8 cellular contexts compared by ENCODE assay signal in genomic region chr9:36862206-36863145, GRCh38.
DNase-seq lines count a peak whose midpoint lies in the region; ATAC-seq and TF ChIP-seq lines count a peak whose summit lies in the region.

No MANE protein-coding gene starts in this region.

- H3K4me1 ChIP-seq in BE2C, result no peaks in the 10 kb centered on the region

- H3K36me3 ChIP-seq in BE2C, result no peaks in the 10 kb centered on the region; the same call in none of the 2 replicates

- ATAC-seq in WTC11 (peak; percentile 62), HG03565 (IDR thresholded peaks at IDR 0.05; ENCODE audit: unreplicated experiment) (no peak), HG03045 (IDR thresholded peaks at IDR 0.05; ENCODE audit: unreplicated experiment) (no peak)
- peak in 1 of 2 donors; percentile 19 for ATAC-seq in stimulated activated naive B cell treated with anti-CD40 and anti-IgM and Interleukin-4, amounts not matched to agents 10 μg/mL and 1 μg/mL and 100 μg/mL, for 72 hours (replicated peaks)

- POLR2A ChIA-PET in WTC11 (lab: Charles Lee), result no interaction called here

- H3K4me3 ChIP-seq in BE2C (ENCODE audit: low read depth, low read length) (no peak overlapping the region), HL-60 (replicated peaks; ENCODE audit: insufficient read depth, low read length) (no peak overlapping the region)

- peaks cover 22% of the 10 kb centered on the region for H3K4me1 Mint-ChIP-seq in WTC11
- H3K4me1 Mint-ChIP-seq in stimulated activated naive B cell treated with anti-CD40 and anti-IgM and Interleukin-4, amounts not matched to agents 10 μg/mL and 1 μg/mL and 100 μg/mL, for 72 hours, result peaks cover 52 to 71% of the 10 kb centered on the region in 2 donors

- H3K9me3 ChIP-seq in BE2C, result no peaks in the 10 kb centered on the region

- H3K36me3 Mint-ChIP-seq in WTC11, result no peaks in the 10 kb centered on the region
- H3K36me3 Mint-ChIP-seq in stimulated activated naive B cell treated with anti-CD40 and anti-IgM and Interleukin-4, amounts not matched to agents 10 μg/mL and 1 μg/mL and 100 μg/mL, for 72 hours, result peaks cover 43 to 75% of the 10 kb centered on the region in 2 donors

- H3K27me3 ChIP-seq in BE2C (no peaks in the 10 kb centered on the region), HL-60 (ENCODE audit: insufficient read depth, poor library complexity, severe bottlenecking) (no peaks in the 10 kb centered on the region)

- CTCF ChIA-PET in WTC11 (lab: Charles Lee), result interaction anchor here (0.7 to 6.0 kb wide), 9 partner anchors 9 to 130 kb away, joined by 3 to 46 read pairs (median 4); no protein-coding TSS in a partner anchor

- H3K4me3 Mint-ChIP-seq in WTC11, result no peak overlapping the region
- no peak overlapping the region for H3K4me3 Mint-ChIP-seq in stimulated activated naive B cell treated with anti-CD40 and anti-IgM and Interleukin-4, amounts not matched to agents 10 μg/mL and 1 μg/mL and 100 μg/mL, for 72 hours

- H3K27me3 Mint-ChIP-seq in WTC11 (ENCODE audit: low read depth), result peaks cover 40% of the 10 kb centered on the region
- no peaks in the 10 kb centered on the region for H3K27me3 Mint-ChIP-seq in stimulated activated naive B cell treated with anti-CD40 and anti-IgM and Interleukin-4, amounts not matched to agents 10 μg/mL and 1 μg/mL and 100 μg/mL, for 72 hours

- H3K9me3 Mint-ChIP-seq in WTC11, result no peaks in the 10 kb centered on the region
- no peaks in the 10 kb centered on the region for H3K9me3 Mint-ChIP-seq in stimulated activated naive B cell treated with anti-CD40 and anti-IgM and Interleukin-4, amounts not matched to agents 10 μg/mL and 1 μg/mL and 100 μg/mL, for 72 hours

- no peak overlapping the region for H3K27ac Mint-ChIP-seq in WTC11
- peak overlapping the region; percentile 82 for H3K27ac Mint-ChIP-seq in stimulated activated naive B cell treated with anti-CD40 and anti-IgM and Interleukin-4, amounts not matched to agents 10 μg/mL and 1 μg/mL and 100 μg/mL, for 72 hours

- TF ChIP-seq CTCF in BE2C (IDR thresholded peaks at IDR 0.05; ENCODE audit: low read depth, low read length) (peak; percentile 67), HL-60 (IDR thresholded peaks at IDR 0.05; ENCODE audit: insufficient read depth, low read length) (peak; percentile 55), WTC11 (IDR thresholded peaks at IDR 0.05) (peak; percentile 44)

- H3K27ac ChIP-seq in HL-60 (replicated peaks), result no peak overlapping the region

- peak; percentile 51 for DNase-seq in BE2C
- peak in 1 of 2 experiments; percentile 28 for DNase-seq in HL-60 (ENCODE audit: low read depth in 1 of 2, low spot score in 1 of 2)
- peak; percentile 74 for DNase-seq in WTC11 (ENCODE audit: low spot score)
- DNase-seq in hippocampal formation (lab: John Stamatoyannopoulos, UW), result peak; percentile 22 to 36
- DNase-seq in stimulated activated naive B cell treated with anti-CD40 and anti-IgM and Interleukin-4, amounts not matched to agents 10 μg/mL and 1 μg/mL and 100 μg/mL, for 72 hours, result no peak
- no peak for DNase-seq in NAMALWA (ENCODE audit: low spot score)

TF ChIP-seq in WTC11, 78 proteins besides CTCF, POLR2A, EP300 and RAD21:
- TF ChIP-seq CDX4 (CRISPR knock-in tag; IDR thresholded peaks at IDR 0.05; ENCODE audit: borderline replicate concordance) (no peak), HMGXB4 (CRISPR knock-in tag; IDR thresholded peaks at IDR 0.05) (0 out of 2 replicates have a peak, but pooled peaks have one; percentile 45), E2F5 (CRISPR knock-in tag; IDR thresholded peaks at IDR 0.05) (0 out of 2 replicates have a peak, but pooled peaks have one; percentile 46)
TF ChIP-seq in WTC11: peak in this region for 2.

Comparison
In these comparisons a context has a peak if more than half of its experiments do, and no peak if none do; other contexts are left out.
1. DNase-seq: peak in BE2C (single experiment), WTC11 (single experiment) and hippocampal formation (2 of 2); none in stimulated activated naive B cell treated with anti-CD40 and anti-IgM and Interleukin-4, amounts not matched to agents 10 μg/mL and 1 μg/mL and 100 μg/mL, for 72 hours (single experiment) and NAMALWA (single experiment).
2. Peak in every context shown above with its lines, with median percentiles within 50 percentile points of each other: CTCF ChIP-seq.